Comparison of ENCODE assay signal across 16 cellular contexts in the genomic region with DNA sequence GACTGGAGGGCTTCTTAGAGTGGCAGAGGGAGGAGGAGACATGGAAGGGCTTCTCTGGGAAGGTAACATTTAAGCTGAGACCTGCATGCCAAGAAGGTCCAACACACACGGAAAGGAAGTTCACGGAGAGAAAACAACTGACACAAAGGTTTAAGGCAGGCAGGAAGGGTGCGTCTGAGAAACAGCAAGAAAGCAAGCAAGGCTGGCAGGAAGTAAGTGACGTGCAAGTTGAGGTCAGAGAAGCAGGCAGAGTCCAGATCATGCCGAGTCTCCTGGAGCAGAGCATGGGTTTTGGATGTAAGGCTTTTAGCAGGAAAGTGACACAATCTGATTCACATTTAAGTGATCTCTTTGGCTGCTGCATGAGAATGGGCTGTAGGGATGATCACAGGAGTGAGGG.
DNase-seq lines count a peak whose midpoint lies in the region; ATAC-seq, FAIRE-seq and TF ChIP-seq lines count a peak whose summit lies in the region.
"Had no signal": no experiment of that assay in that cellular context is flagged by ENCODE, and none has a peak within 500 bp of the region (broad histone marks: within the 10 kb centered on the region; RNA-seq: fewer than 3 reads in every experiment).

No MANE protein-coding gene starts in this region.

- no peaks in the 10 kb centered on the region for H3K27me3 ChIP-seq in heart right ventricle
- H3K27me3 ChIP-seq: esophagus muscularis mucosa, pancreas, tibial artery had no signal

- peak overlapping the region; percentile 85 for H3K27ac Mint-ChIP-seq in T-helper 2 cell treated with Interferon-gamma antibody and Interleukin-4, amounts not matched to agents 5 μg/mL and 100 μg/mL, for 36 hours

- peaks cover 23% of the 10 kb centered on the region for H3K36me3 Mint-ChIP-seq in T-helper 2 cell treated with Interferon-gamma antibody and Interleukin-4, amounts not matched to agents 5 μg/mL and 100 μg/mL, for 36 hours (ENCODE audit: low read depth)

- peaks cover 22% of the 10 kb centered on the region for H3K9me3 Mint-ChIP-seq in T-helper 2 cell treated with Interferon-gamma antibody and Interleukin-4, amounts not matched to agents 5 μg/mL and 100 μg/mL, for 36 hours

- peak; percentile 71 to 93 (median 83) for ATAC-seq in heart right ventricle
- ATAC-seq: lower lobe of right lung, pancreas had no signal

- H3K36me3 ChIP-seq in heart right ventricle: peaks cover 0 to 74% (median under 1%) of the 10 kb centered on the region in 9 donors
- H3K36me3 ChIP-seq: lower lobe of right lung, pancreas had no signal

- H3K4me3 ChIP-seq in heart right ventricle: no peak overlapping the region
- no peak overlapping the region for H3K4me3 ChIP-seq in cardiac fibroblast (replicated peaks in 1 of 2; ENCODE audit: low read depth in 2 of 2, low read length in 2 of 2)
- H3K4me3 ChIP-seq: esophagus muscularis mucosa, lower lobe of right lung, pancreas, tibial artery had no signal

- TF ChIP-seq CTCF in heart right ventricle (IDR thresholded peaks at IDR 0.05) (no peak), cardiac fibroblast (IDR thresholded peaks at IDR 0.05; ENCODE audit: low read depth, low read length) (no peak), D721Med (IDR thresholded peaks at IDR 0.05; ENCODE audit: insufficient read depth, missing control alignments) (no peak)

- peaks cover 38% of the 10 kb centered on the region for H3K4me1 Mint-ChIP-seq in T-helper 2 cell treated with Interferon-gamma antibody and Interleukin-4, amounts not matched to agents 5 μg/mL and 100 μg/mL, for 36 hours (ENCODE audit: low read depth)

- peaks cover 12% of the 10 kb centered on the region for H3K27me3 Mint-ChIP-seq in T-helper 2 cell treated with Interferon-gamma antibody and Interleukin-4, amounts not matched to agents 5 μg/mL and 100 μg/mL, for 36 hours (ENCODE audit: low read depth)

- 65 to 67% methylated on average over 5 of the region's 5 CpGs for WGBS in heart right ventricle, 2 donors

- H3K27ac ChIP-seq in heart right ventricle: peak overlapping the region in 8 of 10 donors; percentile 3 to 66 (median 44)
- H3K27ac ChIP-seq: esophagus muscularis mucosa, lower lobe of right lung, pancreas, tibial artery had no signal

- H3K9me3 ChIP-seq in heart right ventricle: peaks cover 0 to 8% (median 0%) of the 10 kb centered on the region in 11 donors
- H3K9me3 ChIP-seq: esophagus muscularis mucosa, lower lobe of right lung, pancreas, tibial artery had no signal

- intact Hi-C loops in heart right ventricle (cut with DNase I) (no loop called here), cardiac septum (cut with DNase I) (no loop called here), posterior cingulate gyrus (cut with DNase I) (no loop called here)

- no peak for FAIRE-seq in D721Med (lab: Jason Lieb, UNC)
- FAIRE-seq: H1, pancreas had no signal

- peaks cover 0 to 6% (median 0%) of the 10 kb centered on the region in 9 donors for H3K4me1 ChIP-seq in heart right ventricle
- H3K4me1 ChIP-seq: esophagus muscularis mucosa, lower lobe of right lung, pancreas, tibial artery had no signal

- DNase-seq in heart right ventricle (peak in 1 of 2 donors; percentile 54), cardiac septum (ENCODE audit: low spot score) (no peak), cardiac fibroblast (ENCODE audit: low read depth in 2 of 2) (peak; percentile 4 to 16), pulmonary artery endothelial cell (ENCODE audit: low read depth, low spot score) (peak; percentile 5), posterior cingulate gyrus (no peak), HuH-7 (ENCODE audit: low spot score) (no peak), D721Med (ENCODE audit: insufficient read length, low spot score) (no peak)
- DNase-seq in T-helper 2 cell treated with Interferon-gamma antibody and Interleukin-4, amounts not matched to agents 5 μg/mL and 100 μg/mL, for 36 hours (ENCODE audit: low spot score): no peak
- DNase-seq: GF-D8, lower lobe of right lung, NCI-H187, pancreas, SHP77, tibial artery had no signal

- H3K4me3 Mint-ChIP-seq in T-helper 2 cell treated with Interferon-gamma antibody and Interleukin-4, amounts not matched to agents 5 μg/mL and 100 μg/mL, for 36 hours: peak overlapping the region; percentile 58

Comparison
In these comparisons a context has a peak if more than half of its experiments do, and no peak if none do; other contexts are left out.
1. DNase-seq: peak in cardiac fibroblast (2 of 2) and pulmonary artery endothelial cell (single experiment); none in cardiac septum (single experiment), T-helper 2 cell treated with Interferon-gamma antibody and Interleukin-4, amounts not matched to agents 5 μg/mL and 100 μg/mL, for 36 hours (single experiment), posterior cingulate gyrus (0 of 10), HuH-7 (single experiment) and D721Med (single experiment).